In the genomic region with DNA sequence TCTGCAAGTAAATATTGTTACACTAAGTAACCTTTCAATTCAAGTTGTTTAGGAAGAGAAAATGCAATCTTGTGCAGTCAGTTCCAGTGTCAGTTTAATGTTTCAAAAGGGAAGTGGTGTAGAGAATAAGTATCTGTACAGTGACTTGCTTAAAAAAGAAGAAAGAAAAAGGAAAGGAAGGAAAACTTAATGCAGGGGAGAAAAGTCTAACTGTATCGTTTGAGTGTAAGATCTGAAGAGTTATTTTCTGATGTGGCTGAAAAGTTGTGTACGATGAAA, we compare ENCODE assay signal across 10 cellular contexts. TPM values are rescaled to one million over a fixed set of nuclear protein-coding genes. Genes with fewer than 3 reads are reported as not detected.
"Had no signal": no experiment of that assay in that cellular context is flagged by ENCODE, and none has a peak within 500 bp of the region (broad histone marks: within the 10 kb centered on the region; RNA-seq: fewer than 3 reads in every experiment).

No MANE protein-coding gene starts in this region.

- H3K9me3 ChIP-seq: adrenal gland, testis had no signal

- DNase-seq: activated CD4-positive, alpha-beta T cell treated with anti-CD3 and anti-CD28 coated beads, Interleukin-2, amount 50 U/mL, for 4 hours; activated CD4-positive, CD25-positive, alpha-beta regulatory T cell treated with anti-CD3 and anti-CD28 coated beads, Interleukin-2, amount 50 U/mL, for 72 hours; activated naive CD4-positive, alpha-beta T cell treated with anti-CD3 and anti-CD28 coated beads, Interleukin-2, amount 10 ng/mL, durations not matched to agents 7 days and 5 days; activated T-cell treated with anti-CD3 and anti-CD28 coated beads, Interleukin-2, amount 50 U/mL, for 1 hour; adrenal gland; stimulated activated naive CD8-positive, alpha-beta T cell treated with anti-CD3 and anti-CD28 coated beads, Interleukin-15, Interleukin-2, amounts not matched to agents 100 U/mL and 50 U/mL, for 24 hours; testis had no signal

- H3K9me3 Mint-ChIP-seq: activated naive CD4-positive, alpha-beta T cell treated with anti-CD3 and anti-CD28 coated beads, Interleukin-2, amount 10 ng/mL, durations not matched to agents 7 days and 5 days; activated T-helper 2 cell treated with anti-CD3 and anti-CD28 coated beads, Interferon-gamma antibody, Interleukin-2, Interleukin-4, amounts not matched to agents 10 μg/mL and 5 μg/mL and 100 μg/mL, durations not matched to agents 14 hours and 24 hours and 36 hours; natural killer cell treated with Interleukin-12 subunit alpha and Interleukin-12 subunit beta and Interleukin-15 and Interleukin-18, amount 100 ng/mL, for 72 hours had no signal

- H3K36me3 ChIP-seq: adrenal gland had no signal

- H3K4me3 ChIP-seq: adrenal gland, skin epidermis, testis had no signal

- H3K4me1 ChIP-seq: adrenal gland, testis had no signal

- H3K4me3 Mint-ChIP-seq: activated naive CD4-positive, alpha-beta T cell treated with anti-CD3 and anti-CD28 coated beads, Interleukin-2, amount 10 ng/mL, durations not matched to agents 7 days and 5 days; natural killer cell treated with Interleukin-12 subunit alpha and Interleukin-12 subunit beta and Interleukin-15 and Interleukin-18, amount 100 ng/mL, for 72 hours had no signal

- H3K27ac Mint-ChIP-seq: activated naive CD4-positive, alpha-beta T cell treated with anti-CD3 and anti-CD28 coated beads, Interleukin-2, amount 10 ng/mL, durations not matched to agents 7 days and 5 days; activated T-helper 2 cell treated with anti-CD3 and anti-CD28 coated beads, Interferon-gamma antibody, Interleukin-2, Interleukin-4, amounts not matched to agents 10 μg/mL and 5 μg/mL and 100 μg/mL, durations not matched to agents 14 hours and 24 hours and 36 hours; natural killer cell treated with Interleukin-12 subunit alpha and Interleukin-12 subunit beta and Interleukin-15 and Interleukin-18, amount 100 ng/mL, for 72 hours had no signal

- H3K27ac ChIP-seq: adrenal gland, testis had no signal

- H3K27me3 Mint-ChIP-seq: activated naive CD4-positive, alpha-beta T cell treated with anti-CD3 and anti-CD28 coated beads, Interleukin-2, amount 10 ng/mL, durations not matched to agents 7 days and 5 days; natural killer cell treated with Interleukin-12 subunit alpha and Interleukin-12 subunit beta and Interleukin-15 and Interleukin-18, amount 100 ng/mL, for 72 hours had no signal

- H3K36me3 Mint-ChIP-seq: activated naive CD4-positive, alpha-beta T cell treated with anti-CD3 and anti-CD28 coated beads, Interleukin-2, amount 10 ng/mL, durations not matched to agents 7 days and 5 days; natural killer cell treated with Interleukin-12 subunit alpha and Interleukin-12 subunit beta and Interleukin-15 and Interleukin-18, amount 100 ng/mL, for 72 hours had no signal

- H3K4me1 Mint-ChIP-seq: activated naive CD4-positive, alpha-beta T cell treated with anti-CD3 and anti-CD28 coated beads, Interleukin-2, amount 10 ng/mL, durations not matched to agents 7 days and 5 days had no signal

- H3K27me3 ChIP-seq: adrenal gland, testis had no signal

RNA-seq across cellular contexts. Expression of a gene that starts 8.5 kb away (rescaled TPM):
- total RNA-seq: natural killer cell treated with Interleukin-12 subunit alpha and Interleukin-12 subunit beta and Interleukin-15 and Interleukin-18, amount 100 ng/mL, for 72 hours had no signal
